In the genomic region with DNA sequence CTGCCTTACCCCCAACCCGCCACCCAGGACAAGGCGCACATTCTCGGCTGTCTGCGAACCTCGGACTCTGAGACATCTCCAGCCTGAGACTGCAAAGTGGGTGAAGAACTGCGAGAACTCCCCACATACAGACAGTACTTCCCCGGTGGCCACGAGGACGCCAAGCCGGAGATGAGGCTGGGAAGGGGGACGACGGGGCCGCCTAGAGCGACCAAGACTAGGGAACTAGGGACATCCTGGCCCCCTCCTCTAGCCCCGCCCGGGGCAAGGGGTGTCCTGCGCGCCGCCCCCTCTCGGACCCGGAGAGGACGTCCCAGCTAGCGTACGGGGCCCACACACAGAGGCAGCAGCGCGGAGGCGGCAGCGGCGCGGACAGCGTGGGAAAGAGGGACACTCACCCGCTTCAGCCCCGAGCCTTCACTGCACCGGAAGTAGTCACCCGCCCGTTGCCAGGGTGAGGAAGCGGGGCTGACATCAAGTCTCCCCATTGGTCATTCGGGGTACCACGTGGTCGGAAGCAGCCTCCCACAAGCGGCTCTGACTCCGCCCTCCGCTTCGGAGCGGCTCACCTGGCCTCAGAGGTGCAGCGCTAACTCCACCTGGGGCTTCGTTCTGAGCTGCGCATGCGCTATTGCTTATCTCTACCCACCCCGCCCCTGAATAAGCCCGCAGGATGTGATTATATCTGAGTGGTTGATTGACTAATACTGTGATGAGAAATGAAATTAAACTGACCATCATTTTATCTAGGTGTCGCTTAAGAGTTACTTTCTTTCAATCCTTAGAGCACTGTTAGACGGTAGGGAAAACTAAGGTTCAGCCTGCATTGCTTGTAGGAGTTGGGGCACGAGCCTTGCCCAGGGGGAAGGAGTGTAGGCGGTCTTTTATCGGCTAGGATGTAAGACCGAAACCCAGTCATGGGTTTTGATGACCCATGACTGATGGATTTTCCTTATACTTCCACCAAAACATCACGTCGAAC, we compare ENCODE assay signal across 1 cellular context.
TF ChIP-seq lines count a peak whose summit lies in the region.

A gene with protein sequence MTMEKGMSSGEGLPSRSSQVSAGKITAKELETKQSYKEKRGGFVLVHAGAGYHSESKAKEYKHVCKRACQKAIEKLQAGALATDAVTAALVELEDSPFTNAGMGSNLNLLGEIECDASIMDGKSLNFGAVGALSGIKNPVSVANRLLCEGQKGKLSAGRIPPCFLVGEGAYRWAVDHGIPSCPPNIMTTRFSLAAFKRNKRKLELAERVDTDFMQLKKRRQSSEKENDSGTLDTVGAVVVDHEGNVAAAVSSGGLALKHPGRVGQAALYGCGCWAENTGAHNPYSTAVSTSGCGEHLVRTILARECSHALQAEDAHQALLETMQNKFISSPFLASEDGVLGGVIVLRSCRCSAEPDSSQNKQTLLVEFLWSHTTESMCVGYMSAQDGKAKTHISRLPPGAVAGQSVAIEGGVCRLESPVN (minus strand): TSS at position 437 of the 982 bp plus-strand sequence. CDS start 8,854 bp downstream, outside the sequence.

TF ChIP-seq in HepG2, 621 proteins besides CTCF, POLR2A, EP300 and RAD21 (continued from another document and continues in another):
- TF ChIP-seq PRDM4 (CRISPR knock-in tag; IDR thresholded peaks at IDR 0.05; ENCODE audit: borderline replicate concordance) (no peak), ZNF318 (CRISPR knock-in tag; IDR thresholded peaks at IDR 0.05) (0 out of 2 replicates have a peak, but pooled peaks have one; percentile 71), FOXM1 (CRISPR knock-in tag; IDR thresholded peaks at IDR 0.05) (no peak), CENPX (CRISPR knock-in tag; IDR thresholded peaks at IDR 0.05) (no peak), ZFP62 (CRISPR knock-in tag; IDR thresholded peaks at IDR 0.05) (peak; percentile 79; the same call in 1 of the 2 replicates), NCOR1 (IDR thresholded peaks at IDR 0.05; ENCODE audit: borderline replicate concordance, low read length) (no peak), ZFP90 (CRISPR knock-in tag; IDR thresholded peaks at IDR 0.05; ENCODE audit: borderline replicate concordance) (peak; percentile 85; the same call in 1 of the 2 replicates), DMAP1 (CRISPR knock-in tag; IDR thresholded peaks at IDR 0.05) (peak; percentile 77), ZNF691 (CRISPR knock-in tag; IDR thresholded peaks at IDR 0.05; ENCODE audit: borderline replicate concordance, low read depth) (peak; percentile 96), SRF (IDR thresholded peaks at IDR 0.05; ENCODE audit: low read depth, low read length) (no peak), RBFOX2 (IDR thresholded peaks at IDR 0.05; ENCODE audit: low read depth, low read length) (peak; percentile 92), HNRNPUL1 (IDR thresholded peaks at IDR 0.05; ENCODE audit: low read depth, low read length) (no peak), ZNF260 (CRISPR knock-in tag; IDR thresholded peaks at IDR 0.05; ENCODE audit: borderline replicate concordance, low read depth) (no peak), BCLAF1 (IDR thresholded peaks at IDR 0.05) (no peak), MAF1 (CRISPR knock-in tag; IDR thresholded peaks at IDR 0.05; ENCODE audit: borderline replicate concordance) (peak; percentile 85; the same call in 1 of the 2 replicates), DDIT3 (CRISPR knock-in tag; IDR thresholded peaks at IDR 0.05) (no peak), TCF7 (IDR thresholded peaks at IDR 0.05; ENCODE audit: low read depth) (no peak), IRF2 (CRISPR knock-in tag; IDR thresholded peaks at IDR 0.05) (peak; percentile 74)
- TF ChIP-seq, protein P1, sequence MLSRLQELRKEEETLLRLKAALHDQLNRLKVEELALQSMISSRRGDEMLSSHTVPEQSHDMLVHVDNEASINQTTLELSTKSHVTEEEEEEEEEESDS (CRISPR knock-in tag; IDR thresholded peaks at IDR 0.05; ENCODE audit: borderline replicate concordance): no peak
- TF ChIP-seq, protein P2, sequence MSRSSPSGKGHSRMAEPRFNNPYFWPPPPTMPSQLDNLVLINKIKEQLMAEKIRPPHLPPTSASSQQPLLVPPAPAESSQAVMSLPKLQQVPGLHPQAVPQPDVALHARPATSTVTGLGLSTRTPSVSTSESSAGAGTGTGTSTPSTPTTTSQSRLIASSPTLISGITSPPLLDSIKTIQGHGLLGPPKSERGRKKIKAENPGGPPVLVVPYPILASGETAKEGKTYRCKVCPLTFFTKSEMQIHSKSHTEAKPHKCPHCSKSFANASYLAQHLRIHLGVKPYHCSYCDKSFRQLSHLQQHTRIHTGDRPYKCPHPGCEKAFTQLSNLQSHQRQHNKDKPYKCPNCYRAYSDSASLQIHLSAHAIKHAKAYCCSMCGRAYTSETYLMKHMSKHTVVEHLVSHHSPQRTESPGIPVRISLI (CRISPR knock-in tag; IDR thresholded peaks at IDR 0.05; ENCODE audit: borderline replicate concordance): peak; percentile 56; the same call in 1 of the 2 replicates
- TF ChIP-seq, protein P3, sequence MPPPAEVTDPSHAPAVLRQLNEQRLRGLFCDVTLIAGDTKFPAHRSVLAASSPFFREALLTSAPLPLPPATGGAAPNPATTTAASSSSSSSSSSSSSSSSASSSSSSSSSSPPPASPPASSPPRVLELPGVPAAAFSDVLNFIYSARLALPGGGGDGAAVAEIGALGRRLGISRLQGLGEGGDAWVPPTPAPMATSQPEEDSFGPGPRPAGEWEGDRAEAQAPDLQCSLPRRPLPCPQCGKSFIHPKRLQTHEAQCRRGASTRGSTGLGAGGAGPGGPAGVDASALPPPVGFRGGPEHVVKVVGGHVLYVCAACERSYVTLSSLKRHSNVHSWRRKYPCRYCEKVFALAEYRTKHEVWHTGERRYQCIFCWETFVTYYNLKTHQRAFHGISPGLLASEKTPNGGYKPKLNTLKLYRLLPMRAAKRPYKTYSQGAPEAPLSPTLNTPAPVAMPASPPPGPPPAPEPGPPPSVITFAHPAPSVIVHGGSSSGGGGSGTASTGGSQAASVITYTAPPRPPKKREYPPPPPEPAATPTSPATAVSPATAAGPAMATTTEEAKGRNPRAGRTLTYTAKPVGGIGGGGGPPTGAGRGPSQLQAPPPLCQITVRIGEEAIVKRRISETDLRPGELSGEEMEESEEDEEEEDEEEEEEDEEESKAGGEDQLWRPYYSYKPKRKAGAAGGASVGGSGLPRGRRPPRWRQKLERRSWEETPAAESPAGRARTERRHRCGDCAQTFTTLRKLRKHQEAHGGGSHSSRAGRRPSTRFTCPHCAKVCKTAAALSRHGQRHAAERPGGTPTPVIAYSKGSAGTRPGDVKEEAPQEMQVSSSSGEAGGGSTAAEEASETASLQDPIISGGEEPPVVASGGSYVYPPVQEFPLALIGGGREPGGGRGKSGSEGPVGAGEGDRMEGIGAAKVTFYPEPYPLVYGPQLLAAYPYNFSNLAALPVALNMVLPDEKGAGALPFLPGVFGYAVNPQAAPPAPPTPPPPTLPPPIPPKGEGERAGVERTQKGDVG (CRISPR knock-in tag; IDR thresholded peaks at IDR 0.05; ENCODE audit: borderline replicate concordance): peak; percentile 91; the same call in 1 of the 2 replicates
- TF ChIP-seq, protein P4, sequence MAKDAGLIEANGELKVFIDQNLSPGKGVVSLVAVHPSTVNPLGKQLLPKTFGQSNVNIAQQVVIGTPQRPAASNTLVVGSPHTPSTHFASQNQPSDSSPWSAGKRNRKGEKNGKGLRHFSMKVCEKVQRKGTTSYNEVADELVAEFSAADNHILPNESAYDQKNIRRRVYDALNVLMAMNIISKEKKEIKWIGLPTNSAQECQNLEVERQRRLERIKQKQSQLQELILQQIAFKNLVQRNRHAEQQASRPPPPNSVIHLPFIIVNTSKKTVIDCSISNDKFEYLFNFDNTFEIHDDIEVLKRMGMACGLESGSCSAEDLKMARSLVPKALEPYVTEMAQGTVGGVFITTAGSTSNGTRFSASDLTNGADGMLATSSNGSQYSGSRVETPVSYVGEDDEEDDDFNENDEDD (CRISPR knock-in tag; IDR thresholded peaks at IDR 0.05; ENCODE audit: borderline replicate concordance): peak; percentile 76; the same call in 1 of the 2 replicates
